Comparison of ENCODE assay signal across 11 cellular contexts in the genomic region with DNA sequence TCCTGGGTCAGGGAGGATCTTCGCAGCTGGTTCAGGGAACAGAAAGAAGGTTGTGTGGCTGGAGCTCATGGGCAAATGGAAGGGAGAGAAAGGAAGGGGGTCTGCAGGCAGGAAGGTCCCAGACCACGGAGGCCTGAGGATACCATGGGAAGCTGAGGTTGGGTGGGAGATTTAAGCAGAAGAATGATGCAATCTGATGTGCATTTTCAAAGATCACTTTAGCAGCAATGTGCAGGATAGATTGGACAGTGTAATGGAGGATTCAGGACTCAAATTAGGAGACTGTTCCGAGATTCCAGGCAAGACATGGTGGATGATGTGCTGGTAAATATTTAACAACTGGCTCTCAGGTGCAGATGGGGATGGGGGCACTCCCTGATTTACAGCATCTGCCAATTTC. TPM values are rescaled to one million over a fixed set of nuclear protein-coding genes. Genes with fewer than 3 reads are reported as not detected.
"Had no signal": no experiment of that assay in that cellular context is flagged by ENCODE, and none has a peak within 500 bp of the region (broad histone marks: within the 10 kb centered on the region; RNA-seq: fewer than 3 reads in every experiment).

No MANE protein-coding gene starts in this region.

- H3K36me3 ChIP-seq: HAP-1 had no signal

- ATAC-seq: HCT116 had no signal

- H3K9ac ChIP-seq: GM23248 had no signal

- H2AFZ ChIP-seq: GM23248 had no signal

- H3K27ac ChIP-seq: GM23248, HL-60 had no signal

- H3K27ac Mint-ChIP-seq: HFFc6, IgD-negative memory B cell had no signal

- H3K4me3 Mint-ChIP-seq: HFFc6, IgD-negative memory B cell had no signal

- DNase-seq: GM23248, GOT3, H7, HFFc6, KBM-7 had no signal

- H3K4me3 ChIP-seq: GM23248, HAP-1 had no signal

- H3K36me3 Mint-ChIP-seq: IgD-negative memory B cell had no signal

RNA-seq across cellular contexts. Expression of a gene that starts 12.0 kb away (rescaled TPM):
- total RNA-seq: GM23248, H4, H7, HFFc6, HT1080 had no signal
- polyA plus RNA-seq: GM23248, IgD-negative memory B cell had no signal
